Comparison of ENCODE assay signal across 1 cellular context in genomic region chr1:12745126-12745991, GRCh38.
TF ChIP-seq lines count a peak whose summit lies in the region.

No MANE protein-coding gene starts in this region.

TF ChIP-seq in K562, 482 proteins besides CTCF, POLR2A, EP300 and RAD21 (continued from another document and continues in another):
- no peak for TF ChIP-seq TRIM25 (IDR thresholded peaks at IDR 0.05; ENCODE audit: borderline replicate concordance)
- no peak for TF ChIP-seq DMBX1 (CRISPR knock-in tag; IDR thresholded peaks at IDR 0.05; ENCODE audit: borderline replicate concordance)
- no peak for TF ChIP-seq HIVEP1 (CRISPR knock-in tag; IDR thresholded peaks at IDR 0.05)
- no peak for TF ChIP-seq ZNF407 (IDR thresholded peaks at IDR 0.05; ENCODE audit: low read depth)
- TF ChIP-seq PURB (CRISPR knock-in tag; IDR thresholded peaks at IDR 0.05; ENCODE audit: low read depth), result no peak
- TF ChIP-seq POLR3G (IDR thresholded peaks at IDR 0.05; ENCODE audit: extremely low read depth, insufficient read length, insufficient replicate concordance), result no peak
- no peak for TF ChIP-seq ETS1 (conservative IDR thresholded peaks at IDR 0.05; ENCODE audit: control insufficient read depth, low read depth, low read length)
- no peak for TF ChIP-seq TCF7 (IDR thresholded peaks at IDR 0.05; ENCODE audit: borderline replicate concordance)
- no peak for TF ChIP-seq XRCC5 (IDR thresholded peaks at IDR 0.05; ENCODE audit: low read depth, low read length)
- peak; percentile 81 for TF ChIP-seq ZBTB40 (IDR thresholded peaks at IDR 0.05)
- no peak for TF ChIP-seq ZBTB40 (CRISPR knock-in tag; IDR thresholded peaks at IDR 0.05)
- TF ChIP-seq ZNF830 (CRISPR knock-in tag; IDR thresholded peaks at IDR 0.05), result no peak
- no peak for TF ChIP-seq ZNF311 (CRISPR knock-in tag; IDR thresholded peaks at IDR 0.05)
- no peak for TF ChIP-seq MAFK (IDR thresholded peaks at IDR 0.05; ENCODE audit: low read length)
- no peak for TF ChIP-seq ZNF780A (CRISPR knock-in tag; IDR thresholded peaks at IDR 0.05)
- TF ChIP-seq NFIC (IDR thresholded peaks at IDR 0.05), result no peak
- TF ChIP-seq ZBED1 (IDR thresholded peaks at IDR 0.05), result no peak
- no peak for TF ChIP-seq ZNF511 (CRISPR knock-in tag; IDR thresholded peaks at IDR 0.05)
- no peak for TF ChIP-seq ARHGAP35 (IDR thresholded peaks at IDR 0.05; ENCODE audit: partially characterized antibody)
- TF ChIP-seq ATF1 (CRISPR knock-in tag; IDR thresholded peaks at IDR 0.05), result no peak
- no peak; the same call in 1 of the 2 replicates for TF ChIP-seq ATF1 (tag; IDR thresholded peaks at IDR 0.05)
- TF ChIP-seq FOXK2 (conservative IDR thresholded peaks at IDR 0.05 in 1 of 2, IDR thresholded peaks at IDR 0.05 in 1 of 2; ENCODE audit: low read depth in 2 of 2), result no peak
- no peak for TF ChIP-seq THAP12 (CRISPR knock-in tag; IDR thresholded peaks at IDR 0.05)
- no peak for TF ChIP-seq HDAC1 (IDR thresholded peaks at IDR 0.05)
- no peak for TF ChIP-seq TAF1 (IDR thresholded peaks at IDR 0.05; ENCODE audit: control insufficient read depth, extremely low read depth, insufficient read depth, low read length, severe bottlenecking)
- TF ChIP-seq GMEB1 (CRISPR knock-in tag; IDR thresholded peaks at IDR 0.05), result no peak
- no peak for TF ChIP-seq U2AF2 (optimal IDR thresholded peaks at IDR 0.05; ENCODE audit: low read depth, low read length)
- TF ChIP-seq PCBP1 (IDR thresholded peaks at IDR 0.05; ENCODE audit: low read depth, low read length, poor library complexity, severe bottlenecking), result no peak
- no peak for TF ChIP-seq PHTF2 (CRISPR knock-in tag; IDR thresholded peaks at IDR 0.05)
- TF ChIP-seq ADNP (tag; IDR thresholded peaks at IDR 0.05), result peak; percentile 96
- peak; percentile 94 for TF ChIP-seq ATF7 (IDR thresholded peaks at IDR 0.05)
- TF ChIP-seq TAF9B (IDR thresholded peaks at IDR 0.05; ENCODE audit: partially characterized antibody), result no peak
- no peak for TF ChIP-seq KLF1 (tag; IDR thresholded peaks at IDR 0.05)
- TF ChIP-seq NCOA2 (IDR thresholded peaks at IDR 0.05; ENCODE audit: partially characterized antibody in 2 of 2), result no peak
- no peak for TF ChIP-seq SIRT6 (IDR thresholded peaks at IDR 0.05; ENCODE audit: low read depth, low read length)
